ENCODE assay signal across 30 cellular contexts in genomic region chr10:113691381-113691780, GRCh38. TPM values are rescaled to one million over a fixed set of nuclear protein-coding genes. Genes with fewer than 3 reads are reported as not detected.
"Had no signal": no experiment of that assay in that cellular context is flagged by ENCODE, and none has a peak within 500 bp of the region (broad histone marks: within the 10 kb centered on the region; RNA-seq: fewer than 3 reads in every experiment).

No MANE protein-coding gene starts in this region.

- H2AFZ ChIP-seq: hepatocyte had no signal

- H3K9me3 ChIP-seq: prostate gland had no signal

- H3K27ac ChIP-seq: coronary artery, esophagus muscularis mucosa, foreskin keratinocyte, gastroesophageal sphincter, heart left ventricle, hepatocyte, left lung, prostate gland, right atrium auricular region, spleen, suprapubic skin, transverse colon had no signal

- H3K4me1 ChIP-seq: esophagus muscularis mucosa, foreskin keratinocyte, gastroesophageal sphincter, left lung, prostate gland, right atrium auricular region, suprapubic skin had no signal

- H3K27me3 ChIP-seq: esophagus muscularis mucosa, foreskin keratinocyte, gastroesophageal sphincter, heart left ventricle, hepatocyte, left lung, right atrium auricular region, spleen, suprapubic skin, transverse colon had no signal

- H3K4me2 ChIP-seq: hepatocyte had no signal

- H3K4me3 ChIP-seq: coronary artery, esophagus muscularis mucosa, gastroesophageal sphincter, heart left ventricle, hepatocyte, left lung, prostate gland, right atrium auricular region, spleen, suprapubic skin, transverse colon had no signal

- DNase-seq: dermis blood vessel endothelial cell; effector memory CD4-positive, alpha-beta T cell; foreskin keratinocyte; heart left ventricle; left cardiac atrium; left lung; mesendoderm; midbrain; naive thymus-derived CD8-positive, alpha-beta T cell; nephron progenitor cell; nucleus accumbens; spleen; stimulated activated CD4-positive, alpha-beta T cell treated with anti-CD3 and anti-CD28 coated beads, Interleukin-4, amount 100 ng/mL, for 4 hours; stimulated activated naive CD8-positive, alpha-beta T cell treated with anti-CD3 and anti-CD28 coated beads, Interleukin-15, amount 100 ng/mL, for 72 hours; transverse colon had no signal

RNA-seq across cellular contexts. Expression of gene NRAP, which starts 27.5 kb away (rescaled TPM):
- total RNA-seq: dermis blood vessel endothelial cell; endothelial cell of umbilical vein; epithelial cell of proximal tubule; esophagus muscularis mucosa; fibroblast of lung; foreskin keratinocyte; hepatocyte; kidney epithelial cell; lung microvascular endothelial cell; mucosa of gallbladder; naive thymus-derived CD8-positive, alpha-beta T cell; osteocyte; sciatic nerve had no signal
- polyA plus RNA-seq: endothelial cell of umbilical vein; fibroblast of lung; foreskin keratinocyte; naive thymus-derived CD8-positive, alpha-beta T cell had no signal
